In genomic region chr12:46516933-46517578, GRCh38 we compare ENCODE assay signal across 8 cellular contexts.
DNase-seq lines count a peak whose midpoint lies in the region; ATAC-seq and TF ChIP-seq lines count a peak whose summit lies in the region.

No MANE protein-coding gene starts in this region.

- peak; percentile 93 for ATAC-seq in HG02588 (IDR thresholded peaks at IDR 0.05; ENCODE audit: unreplicated experiment)
- no peak for ATAC-seq in Panc1
- no peak for ATAC-seq in body of pancreas

- peak overlapping the region; percentile 54; the same call in 1 of the 2 replicates for H3K27ac ChIP-seq in Panc1 (ENCODE audit: low read length)
- H3K27ac ChIP-seq in body of pancreas, result no peak overlapping the region

- TF ChIP-seq POLR2A in GM18951 (IDR thresholded peaks at IDR 0.05; ENCODE audit: extremely low read depth, insufficient read depth, insufficient read length), result peak; percentile 36
- no peak for TF ChIP-seq POLR2A in body of pancreas (IDR thresholded peaks at IDR 0.05)

- H3K4me3 Mint-ChIP-seq in osteocyte (ENCODE audit: unreplicated experiment) (no peak overlapping the region), Calu3 (ENCODE audit: low read depth, unreplicated experiment) (no peak overlapping the region)

- H3K36me3 Mint-ChIP-seq in osteocyte (ENCODE audit: unreplicated experiment) (peaks cover 11% of the 10 kb centered on the region), Calu3 (ENCODE audit: insufficient read depth, unreplicated experiment) (no peaks in the 10 kb centered on the region)

- peaks cover 49% of the 10 kb centered on the region for H3K4me1 Mint-ChIP-seq in osteocyte (ENCODE audit: unreplicated experiment)
- H3K4me1 Mint-ChIP-seq in Calu3 (ENCODE audit: low read depth, unreplicated experiment), result peaks cover 20% of the 10 kb centered on the region

- no peaks in the 10 kb centered on the region for H3K27me3 ChIP-seq in Panc1 (ENCODE audit: control insufficient read depth, insufficient read depth, low read length)
- no peaks in the 10 kb centered on the region for H3K27me3 ChIP-seq in body of pancreas

- H3K9me3 ChIP-seq in Panc1 (ENCODE audit: control insufficient read depth, insufficient read depth, low read depth, low read length), result peaks cover 23% of the 10 kb centered on the region; the same call in 1 of the 2 replicates
- no peaks in the 10 kb centered on the region for H3K9me3 ChIP-seq in body of pancreas

- H3K4me3 ChIP-seq in Panc1 (ENCODE audit: low read depth in 2 of 2, low read length in 2 of 2) (no peak overlapping the region), body of pancreas (no peak overlapping the region)

- no peaks in the 10 kb centered on the region for H3K27me3 Mint-ChIP-seq in osteocyte (ENCODE audit: unreplicated experiment)
- no peaks in the 10 kb centered on the region for H3K27me3 Mint-ChIP-seq in Calu3 (ENCODE audit: unreplicated experiment)

- H3K4me1 ChIP-seq in Panc1 (ENCODE audit: control insufficient read depth, insufficient read depth, low read length) (peaks cover 4% of the 10 kb centered on the region; the same call in 1 of the 2 replicates), body of pancreas (no peaks in the 10 kb centered on the region)

- H3K9me3 Mint-ChIP-seq in osteocyte (ENCODE audit: unreplicated experiment) (peaks cover 6% of the 10 kb centered on the region), Calu3 (ENCODE audit: low read depth, unreplicated experiment) (no peaks in the 10 kb centered on the region)

- H3K36me3 ChIP-seq in Panc1 (ENCODE audit: control insufficient read depth, insufficient read depth, low read length) (no peaks in the 10 kb centered on the region), body of pancreas (replicated peaks in 1 of 2; ENCODE audit: insufficient read depth in 1 of 2, low read depth in 2 of 2) (no peaks in the 10 kb centered on the region)

- CTCF ChIA-PET in Panc1 (lab: Charles Lee), result no interaction called here
- CTCF ChIA-PET in Calu3 (lab: Charles Lee), result no interaction called here

- peak overlapping the region; percentile 55 for H3K27ac Mint-ChIP-seq in osteocyte (ENCODE audit: unreplicated experiment)
- H3K27ac Mint-ChIP-seq in Calu3 (ENCODE audit: unreplicated experiment), result no peak overlapping the region

- in situ Hi-C loops in GM18951 (cut with MboI; ENCODE audit: low sequenced_read_pairs, unreplicated experiment), result no loop called here
- in situ Hi-C loops in Panc1 (cut with HindIII; ENCODE audit: low pct_unique_long_range_greater_than_20kb, low sequenced_read_pairs), result no loop called here

- BruUV-seq in Panc1 (replicated peaks; lab: Mats Ljungman, UMichigan), result no TSS peak
- no TSS peak for BruUV-seq in Calu3 (replicated peaks; lab: Mats Ljungman, UMichigan)

- TF ChIP-seq CTCF in Panc1 (IDR thresholded peaks at IDR 0.05), result no peak
- TF ChIP-seq CTCF in osteocyte (IDR thresholded peaks at IDR 0.05), result no peak
- no peak for TF ChIP-seq CTCF in body of pancreas (IDR thresholded peaks at IDR 0.05)
- TF ChIP-seq CTCF in Calu3 (IDR thresholded peaks at IDR 0.05; ENCODE audit: unreplicated experiment), result no peak

- intact Hi-C loops in Panc1 (cut with micrococcal nuclease; ENCODE audit: unreplicated experiment) (no loop called here), body of pancreas (cut with DNase I) (no loop called here), Calu3 (cut with micrococcal nuclease; ENCODE audit: unreplicated experiment) (no loop called here)

- 92 to 93% methylated on average over 5 to 6 of the region's 6 CpGs for WGBS in body of pancreas, 2 donors

- no peak for DNase-seq in Panc1 (ENCODE audit: low read depth, low spot score)
- no peak for DNase-seq in osteocyte (ENCODE audit: extremely low spot score, unreplicated experiment)
- DNase-seq in body of pancreas, result no peak
- no peak for DNase-seq in Calu3
- no peak for DNase-seq in NCI-H1105 treated with DMSO at 0.1 percent for 48 hours (lab: John Stamatoyannopoulos, UW)
- no peak for DNase-seq in 8988T

- POLR2A ChIA-PET in Panc1 (lab: Charles Lee), result no interaction called here
